8 cellular contexts compared by ENCODE assay signal in genomic region chr3:9951126-9951525, GRCh38. TPM values are rescaled to one million over a fixed set of nuclear protein-coding genes. Genes with fewer than 3 reads are reported as not detected.
DNase-seq lines count a peak whose midpoint lies in the region; ATAC-seq and TF ChIP-seq lines count a peak whose summit lies in the region.

No MANE protein-coding gene starts in this region.

- H3K36me3 Mint-ChIP-seq in neural crest cell (ENCODE audit: low read depth), result no peaks in the 10 kb centered on the region

- peaks cover 2% of the 10 kb centered on the region for H3K4me1 Mint-ChIP-seq in neural crest cell

- H3K27ac Mint-ChIP-seq in neural crest cell (ENCODE audit: unreplicated experiment), result no peak overlapping the region

- TF ChIP-seq CTCF in neural crest cell (conservative IDR thresholded peaks at IDR 0.05), result no peak

- H3K4me3 Mint-ChIP-seq in neural crest cell, result peak overlapping the region; percentile 76

- H3K9me3 Mint-ChIP-seq in neural crest cell, result no peaks in the 10 kb centered on the region

- ATAC-seq in GM18868 (IDR thresholded peaks at IDR 0.05; ENCODE audit: unreplicated experiment) (peak; percentile 61), HG02610 (IDR thresholded peaks at IDR 0.05; ENCODE audit: unreplicated experiment) (peak; percentile 57)

- DNase-seq in activated T-cell treated with anti-CD3 and anti-CD28 coated beads, Interleukin-2, amount 50 U/mL, for 48 hours, result peak; percentile 36 to 45
- DNase-seq in neural crest cell (ENCODE audit: low read depth, low spot score) (no peak), amniotic stem cell (lab: John Stamatoyannopoulos, UW) (no peak), NCI-H510A (lab: John Stamatoyannopoulos, UW) (no peak), NCI-H1436 treated with DMSO at 0.1 percent for 48 hours (lab: John Stamatoyannopoulos, UW) (no peak)
- no peak for DNase-seq in stimulated activated naive CD4-positive, alpha-beta T cell treated with Interleukin-2 at 50 U/mL for 16 hours (lab: John Stamatoyannopoulos, UW)

- peaks cover 4% of the 10 kb centered on the region for H3K27me3 Mint-ChIP-seq in neural crest cell (ENCODE audit: low read depth)

RNA-seq across cellular contexts. Expression of gene PRRT3, which starts 1.1 kb away (rescaled TPM):
- total RNA-seq in neural crest cell, result 5.7 and 6.4 TPM in 2 replicates

RNA-seq across cellular contexts. Expression of gene CRELD1, which starts 17.5 kb away (rescaled TPM):
- total RNA-seq in neural crest cell, result 16.9 and 18.3 TPM in 2 replicates

RNA-seq across cellular contexts. Expression of gene IL17RC, which starts 34.2 kb away (rescaled TPM):
- total RNA-seq in neural crest cell, result 6.0 and 7.3 TPM in 2 replicates

RNA-seq across cellular contexts. Expression of gene EMC3, which starts 35.5 kb away (rescaled TPM):
- total RNA-seq in neural crest cell, result 39.8 and 42.6 TPM in 2 replicates

RNA-seq across cellular contexts. Expression of gene IL17RE, which starts 48.5 kb away (rescaled TPM):
- 1.4 and 1.7 TPM in 2 replicates for total RNA-seq in neural crest cell

Comparison
In these comparisons a context has a peak if more than half of its experiments do, and no peak if none do; other contexts are left out.
1. DNase-seq: peak in activated T-cell treated with anti-CD3 and anti-CD28 coated beads, Interleukin-2, amount 50 U/mL, for 48 hours (2 of 2); none in neural crest cell (single experiment), amniotic stem cell (single experiment), stimulated activated naive CD4-positive, alpha-beta T cell treated with Interleukin-2 at 50 U/mL for 16 hours (single experiment), NCI-H510A (single experiment) and NCI-H1436 treated with DMSO at 0.1 percent for 48 hours (single experiment).